In the genomic region with DNA sequence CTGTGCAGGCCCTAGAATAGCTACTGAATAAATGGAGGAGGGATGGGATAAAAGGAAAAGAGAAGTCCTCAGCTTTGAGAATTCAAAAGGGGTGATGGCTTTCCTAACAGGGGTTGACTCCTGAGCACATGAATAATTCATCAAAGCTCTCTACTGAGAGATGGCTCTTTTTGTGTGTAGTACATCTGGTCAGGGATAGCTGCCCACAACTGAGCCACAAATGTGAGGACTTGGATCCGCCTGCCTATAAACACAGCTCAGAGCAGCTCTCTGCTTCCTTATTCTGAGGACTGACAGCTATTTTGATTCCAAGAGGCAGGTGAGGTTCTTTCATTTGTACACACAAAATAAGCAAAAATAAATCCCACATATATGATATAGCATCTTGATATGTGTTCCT, we compare ENCODE assay signal across 19 cellular contexts.
"Had no signal": no experiment of that assay in that cellular context is flagged by ENCODE, and none has a peak within 500 bp of the region (broad histone marks: within the 10 kb centered on the region; RNA-seq: fewer than 3 reads in every experiment).

No MANE protein-coding gene starts in this region.

- FAIRE-seq: astrocyte, colon, endothelial cell of umbilical vein had no signal

- ATAC-seq: activated CD8-positive, alpha-beta memory T cell treated with anti-CD3 and anti-CD28 coated beads, Interleukin-2, amount 10 ng/mL, durations not matched to agents 7 days and 5 days; foreskin keratinocyte; left cardiac atrium; naive thymus-derived CD8-positive, alpha-beta T cell; right lobe of liver; stimulated activated naive CD8-positive, alpha-beta T cell treated with anti-CD3 and anti-CD28 coated beads, Interleukin-15, amount 100 ng/mL, for 72 hours had no signal

- H3K9me3 ChIP-seq: right lobe of liver, thyroid gland had no signal

- H3K36me3 ChIP-seq: right lobe of liver, thyroid gland had no signal

- DNase-seq: activated CD4-positive, CD25-positive, alpha-beta regulatory T cell treated with anti-CD3 and anti-CD28 coated beads, Interleukin-2, amount 50 U/mL, for 72 hours; activated CD8-positive, alpha-beta memory T cell treated with anti-CD3 and anti-CD28 coated beads, Interleukin-2, amount 10 ng/mL, durations not matched to agents 7 days and 5 days; activated naive CD4-positive, alpha-beta T cell treated with anti-CD3 and anti-CD28 coated beads for 36 hours; activated T-cell treated with anti-CD3 and anti-CD28 coated beads, Interleukin-2, amount 50 U/mL, for 1 hour; effector CD4-positive, alpha-beta T cell; foreskin keratinocyte; immature natural killer cell; left cardiac atrium; naive thymus-derived CD8-positive, alpha-beta T cell; right lobe of liver; spleen; stimulated activated naive CD8-positive, alpha-beta T cell treated with anti-CD3 and anti-CD28 coated beads, Interleukin-15, amount 100 ng/mL, for 72 hours; T1000; thyroid gland had no signal

- H3K4me1 ChIP-seq: foreskin keratinocyte, right lobe of liver had no signal

- H3K27me3 ChIP-seq: right lobe of liver, spleen, thyroid gland had no signal

- H3K4me3 ChIP-seq: lung, right lobe of liver, SK-N-MC, spleen, thyroid gland had no signal

- H3K27ac ChIP-seq: foreskin keratinocyte, right lobe of liver, SK-N-MC, spleen, thyroid gland had no signal
